Comparison of ENCODE assay signal across 16 cellular contexts in the genomic region with DNA sequence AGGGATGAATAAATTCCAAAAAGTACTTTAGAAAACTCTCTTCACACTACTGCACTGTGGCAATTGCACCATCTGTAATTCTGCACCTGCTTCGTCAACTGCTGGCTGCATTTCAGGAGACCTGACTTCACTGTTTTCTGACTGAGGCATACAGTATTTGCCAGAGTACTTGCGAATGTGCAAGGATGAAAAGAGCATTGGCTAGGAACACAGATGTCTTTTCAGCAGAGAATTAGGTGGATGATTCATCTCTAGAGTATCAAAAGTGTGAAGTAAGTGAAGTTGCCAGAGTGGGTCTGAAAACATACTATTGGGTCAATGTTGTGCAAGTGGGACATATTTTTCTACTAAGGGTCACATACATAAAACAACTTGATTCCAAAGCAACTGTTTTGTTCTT.
DNase-seq lines count a peak whose midpoint lies in the region; ATAC-seq and TF ChIP-seq lines count a peak whose summit lies in the region.
"Had no signal": no experiment of that assay in that cellular context is flagged by ENCODE, and none has a peak within 500 bp of the region (broad histone marks: within the 10 kb centered on the region; RNA-seq: fewer than 3 reads in every experiment).

No MANE protein-coding gene starts in this region.

- 81% methylated on average over 2 of the region's 2 CpGs for WGBS in hepatocyte (ENCODE audit: low lambda C conversion rate, missing lambda C conversion rate)
- 49 to 67% (median 63%) methylated on average over 2 of the region's 2 CpGs for WGBS in stomach, 5 donors

- H3K9me2 ChIP-seq in hepatocyte (replicated peaks; ENCODE audit: insufficient read depth), result no peaks in the 10 kb centered on the region

- DNase-seq in NCI-H2171 treated with DMSO at 0.1 percent for 48 hours (lab: John Stamatoyannopoulos, UW), result peak; percentile 8
- no peak for DNase-seq in NCI-H2171 (lab: John Stamatoyannopoulos, UW)
- peak in 37 of 58 donors; percentile 1 to 76 (median 23) for DNase-seq in anterior cingulate cortex (lab: John Stamatoyannopoulos, UW)
- peak; percentile 32 for DNase-seq in hepatocyte (ENCODE audit: low spot score)
- peak; percentile 34 for DNase-seq in stomach
- no peak for DNase-seq in pons (ENCODE audit: low spot score)
- no peak for DNase-seq in NOMO-1 treated with dmso at 0.1 percent for 144 hours (lab: John Stamatoyannopoulos, UW; ENCODE audit: unreplicated experiment)
- DNase-seq: activated CD8-positive, alpha-beta memory T cell treated with anti-CD3 and anti-CD28 coated beads for 24 hours; NCI-H1092 treated with DMSO at 0.1 percent for 48 hours; NCI-H524; sigmoid colon had no signal

- intact Hi-C loops in stomach (cut with DNase I; ENCODE audit: low total_unique reads), result no loop called here

- no peak for ATAC-seq in GM18519 (IDR thresholded peaks at IDR 0.05; ENCODE audit: low FRiP score, unreplicated experiment)
- ATAC-seq: natural killer cell treated with Interleukin-12 subunit alpha and Interleukin-12 subunit beta and Interleukin-15 and Interleukin-18, amount 100 ng/mL, for 72 hours; Panc1; stimulated activated effector memory CD8-positive, alpha-beta T cell treated with anti-CD3 and anti-CD28 coated beads, Interleukin-12 subunit alpha, Interleukin-12 subunit beta, amount 100 ng/mL, for 72 hours had no signal

- H3K27ac ChIP-seq in hepatocyte (no peak overlapping the region), stomach (no peak overlapping the region)
- H3K27ac ChIP-seq: cardiac muscle cell, sigmoid colon had no signal

- H3K36me3 ChIP-seq in hepatocyte (replicated peaks; ENCODE audit: insufficient read depth, low read depth) (no peaks in the 10 kb centered on the region), stomach (no peaks in the 10 kb centered on the region)
- H3K36me3 ChIP-seq: cardiac muscle cell, sigmoid colon had no signal

- H3K4me3 ChIP-seq in hepatocyte (no peak overlapping the region), stomach (no peak overlapping the region)
- H3K4me3 ChIP-seq: cardiac muscle cell, sigmoid colon had no signal

- no peak for TF ChIP-seq EP300 in stomach (IDR thresholded peaks at IDR 0.05)

- H3K4me1 ChIP-seq in hepatocyte (ENCODE audit: insufficient read depth), result no peaks in the 10 kb centered on the region
- peaks cover 0 to 8% (median 3%) of the 10 kb centered on the region in 4 donors for H3K4me1 ChIP-seq in stomach

- H3K9me3 ChIP-seq in hepatocyte (ENCODE audit: low read depth) (no peaks in the 10 kb centered on the region), stomach (no peaks in the 10 kb centered on the region)
- H3K9me3 ChIP-seq: sigmoid colon had no signal

- H3K79me2 ChIP-seq in hepatocyte, result no peaks in the 10 kb centered on the region

- no peak overlapping the region for H2AFZ ChIP-seq in hepatocyte

- no peaks in the 10 kb centered on the region for H3K27me3 ChIP-seq in hepatocyte
- H3K27me3 ChIP-seq in stomach, result no peaks in the 10 kb centered on the region
- H3K27me3 ChIP-seq: cardiac muscle cell, sigmoid colon had no signal

- H3K4me2 ChIP-seq in hepatocyte, result no peak overlapping the region

- no peaks in the 10 kb centered on the region for H4K20me1 ChIP-seq in hepatocyte (ENCODE audit: insufficient read depth, poor library complexity, severe bottlenecking)

- TF ChIP-seq POLR2A in stomach (IDR thresholded peaks at IDR 0.05), result no peak

- TF ChIP-seq CTCF in hepatocyte (IDR thresholded peaks at IDR 0.05; ENCODE audit: poor library complexity), result no peak
- no peak for TF ChIP-seq CTCF in stomach (IDR thresholded peaks at IDR 0.05)

Comparison
In these comparisons a context has a peak if more than half of its experiments do, and no peak if none do; other contexts are left out.
1. DNase-seq: peak in NCI-H2171 treated with DMSO at 0.1 percent for 48 hours (single experiment), anterior cingulate cortex (37 of 58), hepatocyte (single experiment) and stomach (single experiment); none in NCI-H2171 (single experiment), pons (single experiment) and NOMO-1 treated with dmso at 0.1 percent for 144 hours (single experiment).